Comparison of ENCODE assay signal across 21 cellular contexts in the genomic region with DNA sequence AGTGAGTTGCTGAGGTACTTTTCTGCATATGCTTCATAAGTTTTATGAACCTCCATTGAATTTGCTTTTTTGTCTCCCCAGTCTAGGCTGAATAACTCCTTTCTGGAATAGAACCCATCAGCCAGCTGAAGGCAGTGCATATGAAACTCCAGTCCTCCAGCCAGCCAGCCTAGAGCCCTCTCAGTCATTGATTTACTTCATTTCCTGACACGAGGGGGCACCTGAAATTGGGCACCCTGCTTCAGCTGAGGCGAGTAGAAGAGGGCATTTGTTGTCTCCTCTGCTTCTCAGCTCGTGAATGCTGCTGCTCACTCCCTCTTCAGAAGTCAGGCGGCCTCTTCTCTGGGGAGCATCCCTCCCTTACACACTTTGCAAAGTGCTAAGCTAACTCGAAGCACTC.
"Had no signal": no experiment of that assay in that cellular context is flagged by ENCODE, and none has a peak within 500 bp of the region (broad histone marks: within the 10 kb centered on the region; RNA-seq: fewer than 3 reads in every experiment).

No MANE protein-coding gene starts in this region.

- ATAC-seq: activated CD4-positive, alpha-beta T cell treated with anti-CD3 and anti-CD28 coated beads for 36 hours; T-cell had no signal

- H3K4me3 ChIP-seq: colonic mucosa, dorsolateral prefrontal cortex, esophagus muscularis mucosa, gastrocnemius medialis, neural progenitor cell, thoracic aorta had no signal

- H3K9ac ChIP-seq: neural progenitor cell had no signal

- H3K36me3 Mint-ChIP-seq: activated naive CD8-positive, alpha-beta T cell treated with anti-CD3 and anti-CD28 coated beads for 36 hours; memory B cell; naive B cell; neural progenitor cell; T-cell; type B pancreatic cell had no signal

- DNase-seq: activated B cell treated with CpG ODN at 0.5 μM for 24 hours; activated CD4-positive, alpha-beta T cell treated with anti-CD3 and anti-CD28 coated beads for 36 hours; activated CD4-positive, alpha-beta T cell treated with anti-CD3 and anti-CD28 coated beads, Interleukin-2, amount 50 U/mL, for 4 hours; activated naive CD4-positive, alpha-beta T cell treated with Interleukin-2 at 50 U/mL for 16 hours; activated naive CD8-positive, alpha-beta T cell treated with anti-CD3 and anti-CD28 coated beads for 36 hours; activated T-cell treated with anti-CD3 and anti-CD28 coated beads, Interleukin-2, amount 50 U/mL, for 48 hours; central memory CD4-positive, alpha-beta T cell; colonic mucosa; dorsolateral prefrontal cortex; gastrocnemius medialis; hippocampal formation; naive B cell; stimulated activated CD4-positive, alpha-beta T cell treated with anti-CD3 and anti-CD28 coated beads, Interleukin-4, amount 100 ng/mL, for 24 hours; stimulated activated naive CD4-positive, alpha-beta T cell treated with Interleukin-2 at 50 U/mL for 16 hours had no signal

- H3K4me1 ChIP-seq: colonic mucosa, gastrocnemius medialis, neural progenitor cell had no signal

- H3K9me3 ChIP-seq: colonic mucosa, esophagus muscularis mucosa, gastrocnemius medialis, thoracic aorta had no signal

- H3K27me3 ChIP-seq: colonic mucosa, esophagus muscularis mucosa, gastrocnemius medialis, neural progenitor cell had no signal

- H3K27ac Mint-ChIP-seq: activated B cell treated with CpG ODN at 0.5 μM for 24 hours; activated CD4-positive, alpha-beta T cell treated with anti-CD3 and anti-CD28 coated beads for 36 hours; activated naive CD8-positive, alpha-beta T cell treated with anti-CD3 and anti-CD28 coated beads for 36 hours; memory B cell; progenitor cell of endocrine pancreas; T-cell; type B pancreatic cell had no signal

- H3K4me3 Mint-ChIP-seq: activated B cell treated with CpG ODN at 0.5 μM for 24 hours; activated CD4-positive, alpha-beta T cell treated with anti-CD3 and anti-CD28 coated beads for 36 hours; activated naive CD8-positive, alpha-beta T cell treated with anti-CD3 and anti-CD28 coated beads for 36 hours; memory B cell; naive B cell; neural progenitor cell; T-cell; type B pancreatic cell had no signal

- H3K27me3 Mint-ChIP-seq: activated B cell treated with CpG ODN at 0.5 μM for 24 hours; activated CD4-positive, alpha-beta T cell treated with anti-CD3 and anti-CD28 coated beads for 36 hours; activated naive CD8-positive, alpha-beta T cell treated with anti-CD3 and anti-CD28 coated beads for 36 hours; memory B cell; naive B cell; T-cell; type B pancreatic cell had no signal

- H3K4me1 Mint-ChIP-seq: neural progenitor cell had no signal

- H3K4me2 ChIP-seq: neural progenitor cell had no signal

- H3K27ac ChIP-seq: colonic mucosa, dorsolateral prefrontal cortex, neural progenitor cell, thoracic aorta had no signal

- H3K36me3 ChIP-seq: colonic mucosa, esophagus muscularis mucosa, gastrocnemius medialis, neural progenitor cell, thoracic aorta had no signal

- H3K9me3 Mint-ChIP-seq: activated B cell treated with CpG ODN at 0.5 μM for 24 hours; activated naive CD8-positive, alpha-beta T cell treated with anti-CD3 and anti-CD28 coated beads for 36 hours; memory B cell; naive B cell; neural progenitor cell; T-cell; type B pancreatic cell had no signal
